Comparison of ENCODE assay signal across 8 cellular contexts in genomic region chr9:36862206-36863145, GRCh38.
DNase-seq lines count a peak whose midpoint lies in the region; ATAC-seq and TF ChIP-seq lines count a peak whose summit lies in the region.

No MANE protein-coding gene starts in this region.

- TF ChIP-seq CTCF in RWPE2 (IDR thresholded peaks at IDR 0.05; ENCODE audit: poor library complexity, severe bottlenecking) (peak; percentile 59), sigmoid colon (IDR thresholded peaks at IDR 0.05) (peak in 2 of 4 experiments; percentile 24 to 35)

- H3K27me3 ChIP-seq in RWPE2 (ENCODE audit: insufficient read depth, poor library complexity, severe bottlenecking) (no peaks in the 10 kb centered on the region), sigmoid colon (peaks cover 0 to 31% (median 7%) of the 10 kb centered on the region in 3 donors)

- ATAC-seq in RWPE2 (ENCODE audit: low read depth) (no peak), HG02938 (IDR thresholded peaks at IDR 0.05; ENCODE audit: unreplicated experiment) (no peak), HG02678 (IDR thresholded peaks at IDR 0.05; ENCODE audit: unreplicated experiment) (no peak)

- no peak overlapping the region for H3K4me3 ChIP-seq in RWPE2 (ENCODE audit: severe bottlenecking)
- H3K4me3 ChIP-seq in sigmoid colon: no peak overlapping the region

- peak; percentile 5 for DNase-seq in stimulated activated CD4-positive, alpha-beta T cell treated with anti-CD3 and anti-CD28 coated beads, Interleukin-4, amount 100 ng/mL, for 24 hours
- no peak for DNase-seq in stimulated activated CD4-positive, alpha-beta T cell treated with anti-CD3 and anti-CD28 coated beads, Interleukin-1b, Interleukin-23, amount 100 ng/mL, for 48 hours
- DNase-seq in RWPE2 (ENCODE audit: low spot score) (no peak), foreskin melanocyte (peak; percentile 12), posterior vena cava (ENCODE audit: low spot score) (peak; percentile 78), sigmoid colon (no peak)

- H3K9me3 ChIP-seq in RWPE2 (ENCODE audit: severe bottlenecking) (no peaks in the 10 kb centered on the region), sigmoid colon (no peaks in the 10 kb centered on the region)

- no peak for TF ChIP-seq POLR2A in sigmoid colon (IDR thresholded peaks at IDR 0.05)

- H3K27ac ChIP-seq in RWPE2 (ENCODE audit: poor library complexity, severe bottlenecking): no peak overlapping the region
- H3K27ac ChIP-seq in sigmoid colon: no peak overlapping the region

- 43 to 63% methylated on average over 21 of the region's 21 CpGs for WGBS in sigmoid colon, 2 donors

- intact Hi-C loops in posterior vena cava (cut with DNase I) (loop anchor here in 1 of 2 donors (5.0 to 10.0 kb wide), 2 partner anchors 58 to 350 kb away; no protein-coding TSS in a partner anchor), sigmoid colon (cut with DNase I) (no loop called here)

- no peaks in the 10 kb centered on the region for H3K36me3 ChIP-seq in RWPE2 (ENCODE audit: low read depth)
- no peaks in the 10 kb centered on the region for H3K36me3 ChIP-seq in sigmoid colon

- peaks cover 17% of the 10 kb centered on the region for H3K4me1 ChIP-seq in RWPE2 (ENCODE audit: insufficient read depth, poor library complexity, severe bottlenecking)
- H3K4me1 ChIP-seq in sigmoid colon: no peaks in the 10 kb centered on the region

- TF ChIP-seq EP300 in sigmoid colon (IDR thresholded peaks at IDR 0.05): no peak

Comparison
In these comparisons a context has a peak if more than half of its experiments do, and no peak if none do; other contexts are left out.
1. DNase-seq: peak in stimulated activated CD4-positive, alpha-beta T cell treated with anti-CD3 and anti-CD28 coated beads, Interleukin-4, amount 100 ng/mL, for 24 hours (single experiment), foreskin melanocyte (single experiment) and posterior vena cava (single experiment); none in stimulated activated CD4-positive, alpha-beta T cell treated with anti-CD3 and anti-CD28 coated beads, Interleukin-1b, Interleukin-23, amount 100 ng/mL, for 48 hours (single experiment), RWPE2 (single experiment) and sigmoid colon (single experiment).